In the genomic region with DNA sequence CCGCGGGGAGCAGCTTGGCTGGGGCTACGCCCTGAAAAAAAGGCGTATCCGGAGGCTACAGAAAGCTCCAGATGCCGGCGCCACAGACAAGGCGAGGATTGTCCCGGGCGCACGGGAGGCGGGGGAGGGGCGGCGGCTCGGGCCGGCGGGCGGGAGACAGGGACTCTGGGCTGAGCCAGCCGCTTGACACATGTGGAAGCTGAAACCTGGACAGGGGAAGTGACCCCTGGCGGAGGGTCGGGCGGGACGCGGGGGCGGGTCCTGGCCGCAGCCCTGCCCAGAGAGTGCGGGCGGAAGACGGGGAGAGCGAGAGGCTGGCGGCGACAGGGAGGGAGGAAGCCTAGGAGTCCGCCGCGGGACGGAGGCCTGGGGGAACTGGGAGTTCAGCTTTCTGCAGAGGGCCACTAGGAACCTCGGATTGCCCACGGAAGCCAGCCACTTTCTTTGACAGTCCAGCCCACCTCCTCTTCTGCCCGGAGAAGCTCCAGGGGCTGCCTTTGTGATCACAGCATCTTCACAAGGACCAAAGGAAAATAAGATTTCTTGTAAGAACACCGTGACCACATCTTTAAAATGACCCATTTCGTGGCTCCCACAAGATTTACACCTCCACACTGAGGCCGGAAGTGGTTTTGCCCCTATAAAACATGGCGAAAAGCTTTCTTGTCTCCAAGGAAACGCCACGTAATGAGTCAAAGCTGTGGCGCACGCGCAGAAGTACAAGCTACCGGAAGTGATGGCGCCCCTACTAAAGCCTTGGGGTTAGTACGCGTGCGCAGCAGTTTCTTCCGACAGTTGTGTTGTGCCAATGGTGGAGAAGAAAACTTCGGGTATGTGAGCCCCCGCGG, we compare ENCODE assay signal across 8 cellular contexts. TPM values are rescaled to one million over a fixed set of nuclear protein-coding genes. Genes with fewer than 3 reads are reported as not detected.
DNase-seq lines count a peak whose midpoint lies in the region; ATAC-seq and TF ChIP-seq lines count a peak whose summit lies in the region.

A gene with protein sequence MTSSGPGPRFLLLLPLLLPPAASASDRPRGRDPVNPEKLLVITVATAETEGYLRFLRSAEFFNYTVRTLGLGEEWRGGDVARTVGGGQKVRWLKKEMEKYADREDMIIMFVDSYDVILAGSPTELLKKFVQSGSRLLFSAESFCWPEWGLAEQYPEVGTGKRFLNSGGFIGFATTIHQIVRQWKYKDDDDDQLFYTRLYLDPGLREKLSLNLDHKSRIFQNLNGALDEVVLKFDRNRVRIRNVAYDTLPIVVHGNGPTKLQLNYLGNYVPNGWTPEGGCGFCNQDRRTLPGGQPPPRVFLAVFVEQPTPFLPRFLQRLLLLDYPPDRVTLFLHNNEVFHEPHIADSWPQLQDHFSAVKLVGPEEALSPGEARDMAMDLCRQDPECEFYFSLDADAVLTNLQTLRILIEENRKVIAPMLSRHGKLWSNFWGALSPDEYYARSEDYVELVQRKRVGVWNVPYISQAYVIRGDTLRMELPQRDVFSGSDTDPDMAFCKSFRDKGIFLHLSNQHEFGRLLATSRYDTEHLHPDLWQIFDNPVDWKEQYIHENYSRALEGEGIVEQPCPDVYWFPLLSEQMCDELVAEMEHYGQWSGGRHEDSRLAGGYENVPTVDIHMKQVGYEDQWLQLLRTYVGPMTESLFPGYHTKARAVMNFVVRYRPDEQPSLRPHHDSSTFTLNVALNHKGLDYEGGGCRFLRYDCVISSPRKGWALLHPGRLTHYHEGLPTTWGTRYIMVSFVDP (minus strand): TSS at position 194 of the 848 bp plus-strand sequence. CDS start 307 bp downstream, outside the sequence.
A gene (plus strand): TSS at position 778 of the 848 bp plus-strand sequence. CDS start 31 bp downstream, at position 809.

- peak within 1 kb of the TSS; percentile 95 to 97 (median 96) for H3K27ac Mint-ChIP-seq in CD8-positive, alpha-beta memory T cell

- H3K36me3 Mint-ChIP-seq in CD8-positive, alpha-beta memory T cell = peaks cover 0 to 52% (median 0%) of the 10 kb centered on the region in 3 donors

- peak; percentile 93 to 99 (median 94) for DNase-seq in CD8-positive, alpha-beta memory T cell
- peak; percentile 87 for DNase-seq in HS-5 (ENCODE audit: low read depth)
- peak; percentile 96 for DNase-seq in NK-92 treated with Interleukin-12 subunit alpha and Interleukin-12 subunit beta, amount 100 ng/mL, for 24 hours (lab: John Stamatoyannopoulos, UW)
- peak; percentile 95 for DNase-seq in activated CD8-positive, alpha-beta memory T cell treated with anti-CD3 and anti-CD28 coated beads for 24 hours
- DNase-seq in effector CD8-positive, alpha-beta T cell (lab: John Stamatoyannopoulos, UW) = peak; percentile 96
- peak; percentile 96 for DNase-seq in lung (ENCODE audit: low spot score)
- DNase-seq in stimulated activated CD4-positive, alpha-beta T cell treated with anti-CD3 and anti-CD28 coated beads, TNF-alpha, amount 100 ng/mL, for 4 hours (ENCODE audit: low read depth in 3 of 3) = peak; percentile 88 to 96 (median 89)

- H3K4me3 ChIP-seq in CD8-positive, alpha-beta memory T cell (ENCODE audit: low read length) = peak within 1 kb of the TSS; percentile 82
- peak within 1 kb of the TSS; percentile 78 for H3K4me3 ChIP-seq in lung

- H3K9me3 Mint-ChIP-seq in CD8-positive, alpha-beta memory T cell = peaks cover 0 to 3% (median 0%) of the 10 kb centered on the region in 5 donors

- peaks cover 25% of the 10 kb centered on the region for H3K4me1 ChIP-seq in CD8-positive, alpha-beta memory T cell (ENCODE audit: insufficient read depth, low read length)
- H3K4me1 ChIP-seq in lung (ENCODE audit: control insufficient read depth in 2 of 2, insufficient read depth in 2 of 2, low read length in 2 of 2) = peaks cover 0 to 15% of the 10 kb centered on the region in 2 donors

- H3K27me3 Mint-ChIP-seq in CD8-positive, alpha-beta memory T cell = peaks cover 0 to 4% of the 10 kb centered on the region in 2 donors

- CTCF ChIA-PET in CD8-positive, alpha-beta memory T cell (lab: Charles Lee) = interaction anchor here (0.7 to 7.8 kb wide), 17 partner anchors 9 to 365 kb away, joined by 3 to 69 read pairs (median 4); a partner anchor contains a TSS

- no peaks in the 10 kb centered on the region for H3K27me3 ChIP-seq in CD8-positive, alpha-beta memory T cell (ENCODE audit: insufficient read depth, low read length, poor library complexity, severe bottlenecking)
- no peaks in the 10 kb centered on the region for H3K27me3 ChIP-seq in lung (ENCODE audit: control insufficient read depth, insufficient read depth)

- H3K4me3 Mint-ChIP-seq in CD8-positive, alpha-beta memory T cell = peak within 1 kb of the TSS; percentile 90 to 98 (median 97)

- POLR2A ChIA-PET in CD8-positive, alpha-beta memory T cell (lab: Charles Lee) = interaction anchor here (0.9 to 3.0 kb wide), 9 partner anchors 9 to 1117 kb away, joined by 3 to 28 read pairs (median 4); a partner anchor contains a TSS

- WGBS in lung, 2 donors = 1% methylated on average over 48 to 57 of the region's 57 CpGs

- no peak for TF ChIP-seq CTCF in lung (IDR thresholded peaks at IDR 0.05; ENCODE audit: control extremely low read depth, extremely low read depth)

- H3K36me3 ChIP-seq in CD8-positive, alpha-beta memory T cell (ENCODE audit: insufficient read depth, low read length) = no peaks in the 10 kb centered on the region
- peaks cover 0 to 23% of the 10 kb centered on the region in 2 donors for H3K36me3 ChIP-seq in lung (ENCODE audit: control insufficient read depth in 2 of 2, insufficient read depth in 2 of 2, low read length in 2 of 2)

- ATAC-seq in GM19468 (IDR thresholded peaks at IDR 0.05; ENCODE audit: extremely low read depth, unreplicated experiment) (peak; percentile 51), lung (ENCODE audit: insufficient read depth, low FRiP score) (peak; percentile 91)

- H3K27ac ChIP-seq in CD8-positive, alpha-beta memory T cell (ENCODE audit: low read depth, low read length) = peak within 1 kb of the TSS; percentile 76
- peak within 1 kb of the TSS; percentile 90 to 96 for H3K27ac ChIP-seq in lung (ENCODE audit: low read depth in 1 of 2, low read length in 1 of 2)

- H3K9me3 ChIP-seq in CD8-positive, alpha-beta memory T cell (ENCODE audit: low read length) = no peaks in the 10 kb centered on the region
- H3K9me3 ChIP-seq in lung (ENCODE audit: control insufficient read depth in 2 of 2, insufficient read depth in 1 of 2, low read length in 1 of 2) = no peaks in the 10 kb centered on the region

- H3K4me1 Mint-ChIP-seq in CD8-positive, alpha-beta memory T cell = peaks cover 31 to 55% (median 50%) of the 10 kb centered on the region in 3 donors

RNA-seq across cellular contexts. Expression of the first gene that starts in this region (rescaled TPM):
- total RNA-seq in CD8-positive, alpha-beta memory T cell = 10 to 100 TPM; 41.3 to 45.4 TPM
- polyA plus RNA-seq in CD8-positive, alpha-beta memory T cell = 23.1 TPM
- total RNA-seq in lung = 100 to 1,000 TPM in 1 of 2 donors, 10 to 100 TPM in 1; 38.9 to 104 TPM
- polyA plus RNA-seq in lung = 10 to 100 TPM; 51.2 to 65.2 TPM

RNA-seq across cellular contexts. Expression of the second gene that starts in this region (rescaled TPM):
- total RNA-seq in CD8-positive, alpha-beta memory T cell = 10 to 100 TPM; 50.6 to 51.7 TPM
- polyA plus RNA-seq in CD8-positive, alpha-beta memory T cell = 66.2 TPM
- 10 to 100 TPM; 49.2 to 72.3 TPM for total RNA-seq in lung
- polyA plus RNA-seq in lung = 100 to 1,000 TPM in 1 of 2 donors, 10 to 100 TPM in 1; 69.4 to 167 TPM

Comparison
In these comparisons a context has a peak if more than half of its experiments do, and no peak if none do; other contexts are left out.
1. Peak in every context shown above with its lines: DNase-seq, ATAC-seq, H3K4me3 ChIP-seq and H3K27ac ChIP-seq.